In the genomic region with DNA sequence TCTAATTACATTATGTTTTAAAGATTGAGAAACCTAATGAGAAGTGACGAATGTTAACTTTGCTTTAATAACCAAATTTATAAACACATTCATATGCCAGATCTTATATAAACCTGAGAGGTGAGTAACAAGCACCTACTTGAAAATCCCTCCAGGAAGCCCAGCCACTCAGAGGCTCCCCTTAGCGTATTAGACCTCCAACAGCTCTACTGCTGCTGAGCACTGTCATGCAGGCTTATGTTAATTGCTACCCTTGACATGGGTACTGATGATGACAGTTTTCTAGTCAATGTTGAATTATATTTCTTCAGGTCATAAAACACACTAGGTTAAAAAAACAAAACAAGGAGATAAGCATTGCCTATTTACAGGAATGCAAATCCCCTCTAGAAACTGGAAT, we compare ENCODE assay signal across 19 cellular contexts.
"Had no signal": no experiment of that assay in that cellular context is flagged by ENCODE, and none has a peak within 500 bp of the region (broad histone marks: within the 10 kb centered on the region; RNA-seq: fewer than 3 reads in every experiment).

No MANE protein-coding gene starts in this region.

- H3K4me3 ChIP-seq: body of pancreas, hepatocyte, spleen, testis had no signal

- H2AFZ ChIP-seq: hepatocyte had no signal

- H3K36me3 Mint-ChIP-seq: stimulated activated memory B cell treated with anti-CD40 and anti-IgM and Interleukin-4, amounts not matched to agents 10 μg/mL and 1 μg/mL and 100 μg/mL, for 72 hours had no signal

- H3K4me1 Mint-ChIP-seq: activated CD4-positive, alpha-beta T cell treated with anti-CD3 and anti-CD28 coated beads, Interleukin-2, amount 10 ng/mL, durations not matched to agents 7 days and 5 days; nephron progenitor cell; stimulated activated memory B cell treated with anti-CD40 and anti-IgM and Interleukin-4, amounts not matched to agents 10 μg/mL and 1 μg/mL and 100 μg/mL, for 72 hours had no signal

- ATAC-seq: activated CD4-positive, CD25-positive, alpha-beta regulatory T cell treated with anti-CD3 and anti-CD28 coated beads, Interleukin-2, amount 50 U/mL, for 24 hours; activated CD8-positive, alpha-beta T cell treated with anti-CD3 and anti-CD28 coated beads, Interleukin-2, amount 10 ng/mL, durations not matched to agents 7 days and 5 days; body of pancreas; foreskin keratinocyte; left lobe of liver; stimulated activated memory B cell treated with anti-CD40 and anti-IgM and Interleukin-4, amounts not matched to agents 10 μg/mL and 1 μg/mL and 100 μg/mL, for 72 hours had no signal

- H3K4me1 ChIP-seq: body of pancreas, foreskin keratinocyte, spleen, testis had no signal

- H3K27ac ChIP-seq: body of pancreas, foreskin keratinocyte, hepatocyte, spleen, testis had no signal

- H3K4me3 Mint-ChIP-seq: activated CD4-positive, alpha-beta T cell treated with anti-CD3 and anti-CD28 coated beads, Interleukin-2, amount 10 ng/mL, durations not matched to agents 7 days and 5 days; activated CD8-positive, alpha-beta T cell treated with anti-CD3 and anti-CD28 coated beads, Interleukin-2, amount 10 ng/mL, durations not matched to agents 7 days and 5 days; activated T-cell treated with anti-CD3 and anti-CD28 coated beads, Interleukin-2, amount 50 U/mL, for 24 hours; nephron progenitor cell; stimulated activated memory B cell treated with anti-CD40 and anti-IgM and Interleukin-4, amounts not matched to agents 10 μg/mL and 1 μg/mL and 100 μg/mL, for 72 hours; type B pancreatic cell had no signal

- H3K27me3 Mint-ChIP-seq: activated CD4-positive, alpha-beta T cell treated with anti-CD3 and anti-CD28 coated beads, Interleukin-2, amount 10 ng/mL, durations not matched to agents 7 days and 5 days; activated T-cell treated with anti-CD3 and anti-CD28 coated beads, Interleukin-2, amount 50 U/mL, for 24 hours; stimulated activated memory B cell treated with anti-CD40 and anti-IgM and Interleukin-4, amounts not matched to agents 10 μg/mL and 1 μg/mL and 100 μg/mL, for 72 hours; type B pancreatic cell had no signal

- H3K9me3 Mint-ChIP-seq: activated CD4-positive, alpha-beta T cell treated with anti-CD3 and anti-CD28 coated beads, Interleukin-2, amount 10 ng/mL, durations not matched to agents 7 days and 5 days; nephron progenitor cell; type B pancreatic cell had no signal

- H3K27ac Mint-ChIP-seq: activated CD4-positive, alpha-beta T cell treated with anti-CD3 and anti-CD28 coated beads, Interleukin-2, amount 10 ng/mL, durations not matched to agents 7 days and 5 days; activated CD8-positive, alpha-beta T cell treated with anti-CD3 and anti-CD28 coated beads, Interleukin-2, amount 10 ng/mL, durations not matched to agents 7 days and 5 days; activated T-cell treated with anti-CD3 and anti-CD28 coated beads, Interleukin-2, amount 50 U/mL, for 24 hours; activated T-helper 2 cell treated with anti-CD3 and anti-CD28 coated beads, Interferon-gamma antibody, Interleukin-2, Interleukin-4, amounts not matched to agents 10 μg/mL and 5 μg/mL and 100 μg/mL, durations not matched to agents 14 hours and 24 hours and 36 hours; nephron progenitor cell; stimulated activated memory B cell treated with anti-CD40 and anti-IgM and Interleukin-4, amounts not matched to agents 10 μg/mL and 1 μg/mL and 100 μg/mL, for 72 hours; type B pancreatic cell had no signal

- H3K27me3 ChIP-seq: body of pancreas, foreskin keratinocyte, hepatocyte, spleen, testis had no signal

- H3K4me2 ChIP-seq: hepatocyte had no signal

- H3K79me2 ChIP-seq: hepatocyte had no signal

- DNase-seq: activated CD4-positive, alpha-beta T cell treated with anti-CD3 and anti-CD28 coated beads, Interleukin-2, amount 10 ng/mL, durations not matched to agents 7 days and 5 days; activated CD8-positive, alpha-beta T cell treated with anti-CD3 and anti-CD28 coated beads, Interleukin-2, amount 10 ng/mL, durations not matched to agents 7 days and 5 days; activated naive CD4-positive, alpha-beta T cell treated with Interleukin-2 at 50 U/mL for 16 hours; activated T-cell treated with anti-CD3 and anti-CD28 coated beads, Interleukin-2, amount 50 U/mL, for 24 hours; body of pancreas; foreskin keratinocyte; nephron progenitor cell; occipital lobe; posterior cingulate gyrus; retina; spleen; stimulated activated CD4-positive, alpha-beta T cell treated with anti-CD3 and anti-CD28 coated beads, Interleukin-4, amount 100 ng/mL, for 4 hours; testis had no signal
